2 cellular contexts compared by ENCODE assay signal in the genomic region with DNA sequence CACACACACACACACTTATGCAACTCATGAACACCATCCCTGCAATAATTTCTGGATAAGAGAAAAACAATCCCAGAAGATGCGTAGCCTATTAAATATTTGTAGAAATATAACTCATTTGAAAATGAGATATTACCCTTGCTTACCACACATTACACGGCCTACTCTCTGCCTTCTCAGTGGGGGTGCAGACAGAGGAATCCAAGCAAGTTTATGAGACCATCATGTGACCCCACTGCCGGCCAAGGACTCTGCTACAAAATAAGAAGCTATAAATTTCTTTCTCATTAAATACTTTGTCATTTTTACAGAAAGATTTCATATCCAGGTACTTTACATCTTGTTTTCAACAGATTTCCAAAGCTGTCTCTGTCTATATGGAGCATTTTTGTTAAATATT.
A peak's percentile ranks its signal among the peaks of the same experiment; 100 is the strongest.
TF ChIP-seq lines count a peak whose summit lies in the region.

No MANE protein-coding gene starts in this region.

TF ChIP-seq in GM23338, 12 proteins besides CTCF, POLR2A, EP300 and RAD21:
- no peak for TF ChIP-seq ZNF114 (CRISPR knock-in tag; IDR thresholded peaks at IDR 0.05)
- no peak for TF ChIP-seq STAT1 (IDR thresholded peaks at IDR 0.05; ENCODE audit: unreplicated experiment)
- TF ChIP-seq NANOG (IDR thresholded peaks at IDR 0.05; ENCODE audit: borderline replicate concordance) = no peak
- TF ChIP-seq, protein P1, sequence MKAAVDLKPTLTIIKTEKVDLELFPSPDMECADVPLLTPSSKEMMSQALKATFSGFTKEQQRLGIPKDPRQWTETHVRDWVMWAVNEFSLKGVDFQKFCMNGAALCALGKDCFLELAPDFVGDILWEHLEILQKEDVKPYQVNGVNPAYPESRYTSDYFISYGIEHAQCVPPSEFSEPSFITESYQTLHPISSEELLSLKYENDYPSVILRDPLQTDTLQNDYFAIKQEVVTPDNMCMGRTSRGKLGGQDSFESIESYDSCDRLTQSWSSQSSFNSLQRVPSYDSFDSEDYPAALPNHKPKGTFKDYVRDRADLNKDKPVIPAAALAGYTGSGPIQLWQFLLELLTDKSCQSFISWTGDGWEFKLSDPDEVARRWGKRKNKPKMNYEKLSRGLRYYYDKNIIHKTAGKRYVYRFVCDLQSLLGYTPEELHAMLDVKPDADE (IDR thresholded peaks at IDR 0.05) = no peak
- TF ChIP-seq EZH2 (IDR thresholded peaks at IDR 0.05; ENCODE audit: low read depth, unreplicated experiment) = no peak
- no peak for TF ChIP-seq JUNB (IDR thresholded peaks at IDR 0.05; ENCODE audit: unreplicated experiment)
- TF ChIP-seq, protein P2, sequence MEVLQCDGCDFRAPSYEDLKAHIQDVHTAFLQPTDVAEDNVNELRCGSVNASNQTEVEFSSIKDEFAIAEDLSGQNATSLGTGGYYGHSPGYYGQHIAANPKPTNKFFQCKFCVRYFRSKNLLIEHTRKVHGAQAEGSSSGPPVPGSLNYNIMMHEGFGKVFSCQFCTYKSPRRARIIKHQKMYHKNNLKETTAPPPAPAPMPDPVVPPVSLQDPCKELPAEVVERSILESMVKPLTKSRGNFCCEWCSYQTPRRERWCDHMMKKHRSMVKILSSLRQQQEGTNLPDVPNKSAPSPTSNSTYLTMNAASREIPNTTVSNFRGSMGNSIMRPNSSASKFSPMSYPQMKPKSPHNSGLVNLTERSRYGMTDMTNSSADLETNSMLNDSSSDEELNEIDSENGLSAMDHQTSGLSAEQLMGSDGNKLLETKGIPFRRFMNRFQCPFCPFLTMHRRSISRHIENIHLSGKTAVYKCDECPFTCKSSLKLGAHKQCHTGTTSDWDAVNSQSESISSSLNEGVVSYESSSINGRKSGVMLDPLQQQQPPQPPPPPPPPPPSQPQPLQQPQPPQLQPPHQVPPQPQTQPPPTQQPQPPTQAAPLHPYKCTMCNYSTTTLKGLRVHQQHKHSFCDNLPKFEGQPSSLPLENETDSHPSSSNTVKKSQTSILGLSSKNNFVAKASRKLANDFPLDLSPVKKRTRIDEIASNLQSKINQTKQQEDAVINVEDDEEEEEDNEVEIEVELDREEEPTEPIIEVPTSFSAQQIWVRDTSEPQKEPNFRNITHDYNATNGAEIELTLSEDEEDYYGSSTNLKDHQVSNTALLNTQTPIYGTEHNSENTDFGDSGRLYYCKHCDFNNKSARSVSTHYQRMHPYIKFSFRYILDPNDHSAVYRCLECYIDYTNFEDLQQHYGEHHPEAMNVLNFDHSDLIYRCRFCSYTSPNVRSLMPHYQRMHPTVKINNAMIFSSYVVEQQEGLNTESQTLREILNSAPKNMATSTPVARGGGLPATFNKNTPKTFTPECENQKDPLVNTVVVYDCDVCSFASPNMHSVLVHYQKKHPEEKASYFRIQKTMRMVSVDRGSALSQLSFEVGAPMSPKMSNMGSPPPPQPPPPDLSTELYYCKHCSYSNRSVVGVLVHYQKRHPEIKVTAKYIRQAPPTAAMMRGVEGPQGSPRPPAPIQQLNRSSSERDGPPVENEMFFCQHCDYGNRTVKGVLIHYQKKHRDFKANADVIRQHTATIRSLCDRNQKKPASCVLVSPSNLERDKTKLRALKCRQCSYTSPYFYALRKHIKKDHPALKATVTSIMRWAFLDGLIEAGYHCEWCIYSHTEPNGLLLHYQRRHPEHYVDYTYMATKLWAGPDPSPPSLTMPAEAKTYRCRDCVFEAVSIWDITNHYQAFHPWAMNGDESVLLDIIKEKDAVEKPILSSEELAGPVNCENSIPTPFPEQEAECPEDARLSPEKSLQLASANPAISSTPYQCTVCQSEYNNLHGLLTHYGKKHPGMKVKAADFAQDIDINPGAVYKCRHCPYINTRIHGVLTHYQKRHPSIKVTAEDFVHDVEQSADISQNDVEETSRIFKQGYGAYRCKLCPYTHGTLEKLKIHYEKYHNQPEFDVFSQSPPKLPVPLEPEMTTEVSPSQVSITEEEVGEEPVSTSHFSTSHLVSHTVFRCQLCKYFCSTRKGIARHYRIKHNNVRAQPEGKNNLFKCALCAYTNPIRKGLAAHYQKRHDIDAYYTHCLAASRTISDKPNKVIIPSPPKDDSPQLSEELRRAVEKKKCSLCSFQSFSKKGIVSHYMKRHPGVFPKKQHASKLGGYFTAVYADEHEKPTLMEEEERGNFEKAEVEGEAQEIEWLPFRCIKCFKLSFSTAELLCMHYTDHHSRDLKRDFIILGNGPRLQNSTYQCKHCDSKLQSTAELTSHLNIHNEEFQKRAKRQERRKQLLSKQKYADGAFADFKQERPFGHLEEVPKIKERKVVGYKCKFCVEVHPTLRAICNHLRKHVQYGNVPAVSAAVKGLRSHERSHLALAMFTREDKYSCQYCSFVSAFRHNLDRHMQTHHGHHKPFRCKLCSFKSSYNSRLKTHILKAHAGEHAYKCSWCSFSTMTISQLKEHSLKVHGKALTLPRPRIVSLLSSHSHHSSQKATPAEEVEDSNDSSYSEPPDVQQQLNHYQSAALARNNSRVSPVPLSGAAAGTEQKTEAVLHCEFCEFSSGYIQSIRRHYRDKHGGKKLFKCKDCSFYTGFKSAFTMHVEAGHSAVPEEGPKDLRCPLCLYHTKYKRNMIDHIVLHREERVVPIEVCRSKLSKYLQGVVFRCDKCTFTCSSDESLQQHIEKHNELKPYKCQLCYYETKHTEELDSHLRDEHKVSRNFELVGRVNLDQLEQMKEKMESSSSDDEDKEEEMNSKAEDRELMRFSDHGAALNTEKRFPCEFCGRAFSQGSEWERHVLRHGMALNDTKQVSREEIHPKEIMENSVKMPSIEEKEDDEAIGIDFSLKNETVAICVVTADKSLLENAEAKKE (CRISPR knock-in tag; IDR thresholded peaks at IDR 0.05) = no peak
- TF ChIP-seq EZH2phosphoT487 (IDR thresholded peaks at IDR 0.05; ENCODE audit: unreplicated experiment) = no peak
- no peak for TF ChIP-seq ZNF331 (CRISPR knock-in tag; IDR thresholded peaks at IDR 0.05; ENCODE audit: low read depth)
- no peak for TF ChIP-seq CREB1 (CRISPR knock-in tag; IDR thresholded peaks at IDR 0.05; ENCODE audit: low read depth)

TF ChIP-seq in GM12878, 131 proteins besides CTCF, POLR2A, EP300 and RAD21 (continued from another document):
- peak; percentile 39; the same call in 1 of the 2 replicates for TF ChIP-seq RAD51 (IDR thresholded peaks at IDR 0.05)
TF ChIP-seq in GM12878: peak in this region for 1.
